In the genomic region with DNA sequence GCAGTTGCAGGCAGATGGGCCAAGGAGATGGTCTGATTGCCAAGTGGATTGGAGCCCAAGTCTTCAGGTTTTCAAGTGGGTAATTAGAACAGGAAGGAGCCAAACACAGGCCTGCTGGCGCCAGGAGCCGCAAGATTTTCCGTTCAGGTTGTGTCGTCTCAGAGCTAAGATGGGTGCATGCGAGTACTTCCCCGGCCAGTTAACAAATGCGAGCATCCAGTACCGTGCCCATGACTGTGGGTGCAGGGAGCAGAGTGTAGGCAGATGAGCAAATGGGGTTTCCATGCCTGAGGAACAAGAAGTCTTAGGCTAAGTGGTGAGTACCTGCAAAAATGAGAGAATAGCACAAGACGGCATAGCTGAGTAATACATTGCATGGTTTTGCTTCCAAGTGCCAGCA, we compare ENCODE assay signal across 20 cellular contexts.
DNase-seq lines count a peak whose midpoint lies in the region; ATAC-seq and TF ChIP-seq lines count a peak whose summit lies in the region.
"Had no signal": no experiment of that assay in that cellular context is flagged by ENCODE, and none has a peak within 500 bp of the region (broad histone marks: within the 10 kb centered on the region; RNA-seq: fewer than 3 reads in every experiment).

No MANE protein-coding gene starts in this region.

- H3K4me3 Mint-ChIP-seq in activated CD4-positive, alpha-beta T cell treated with anti-CD3 and anti-CD28 coated beads for 36 hours = no peak overlapping the region
- peak overlapping the region in 4 of 5 donors; percentile 7 to 61 (median 35) for H3K4me3 Mint-ChIP-seq in immature natural killer cell
- H3K4me3 Mint-ChIP-seq in stimulated activated memory B cell treated with anti-CD40 and anti-IgM and Interleukin-4, amounts not matched to agents 10 μg/mL and 1 μg/mL and 100 μg/mL, for 72 hours = no peak overlapping the region
- H3K4me3 Mint-ChIP-seq: activated CD4-positive, alpha-beta T cell treated with anti-CD3 and anti-CD28 coated beads, Interleukin-2, amount 10 ng/mL, durations not matched to agents 7 days and 5 days; central memory CD8-positive, alpha-beta T cell; IgD-negative memory B cell; stimulated activated naive CD8-positive, alpha-beta T cell treated with anti-CD3 and anti-CD28 coated beads, Interleukin-15, amount 100 ng/mL, for 72 hours had no signal

- H3K36me3 ChIP-seq in upper lobe of right lung = no peaks in the 10 kb centered on the region
- H3K36me3 ChIP-seq: ascending aorta, MG63 had no signal

- POLR2A ChIA-PET in activated CD4-positive, alpha-beta T cell treated with anti-CD3 and anti-CD28 coated beads for 36 hours (lab: Charles Lee) = no interaction called here

- peaks cover 19% of the 10 kb centered on the region for H3K4me1 ChIP-seq in upper lobe of right lung
- H3K4me1 ChIP-seq: ascending aorta had no signal

- DNase-seq in activated CD4-positive, alpha-beta T cell treated with anti-CD3 and anti-CD28 coated beads for 36 hours = no peak
- DNase-seq in activated CD4-positive, alpha-beta T cell treated with anti-CD3 and anti-CD28 coated beads for 48 hours = no peak
- peak; percentile 94 for DNase-seq in NCI-H2171 treated with DMSO at 0.1 percent for 48 hours (lab: John Stamatoyannopoulos, UW)
- DNase-seq in immature natural killer cell = no peak
- peak; percentile 66 for DNase-seq in upper lobe of right lung
- no peak for DNase-seq in mesenteric fat pad (ENCODE audit: low spot score)
- no peak for DNase-seq in posterior vena cava (ENCODE audit: low spot score)
- DNase-seq: activated CD4-positive, alpha-beta T cell treated with anti-CD3 and anti-CD28 coated beads, Interleukin-2, amount 10 ng/mL, durations not matched to agents 7 days and 5 days; activated CD8-positive, alpha-beta memory T cell treated with anti-CD3 and anti-CD28 coated beads, Interleukin-2, amount 50 U/mL, for 48 hours; DMS153; glutamatergic neuron; left ventricle myocardium superior; MG63; NCI-H1694; NCI-H510A; stimulated activated naive CD8-positive, alpha-beta T cell treated with anti-CD3 and anti-CD28 coated beads, Interleukin-15, amount 100 ng/mL, for 72 hours had no signal

- H3K27me3 Mint-ChIP-seq in activated CD4-positive, alpha-beta T cell treated with anti-CD3 and anti-CD28 coated beads for 36 hours = no peaks in the 10 kb centered on the region
- H3K27me3 Mint-ChIP-seq in immature natural killer cell (ENCODE audit: low read depth in 3 of 3) = peaks cover 0 to 2% (median 0%) of the 10 kb centered on the region in 3 donors
- no peaks in the 10 kb centered on the region for H3K27me3 Mint-ChIP-seq in stimulated activated memory B cell treated with anti-CD40 and anti-IgM and Interleukin-4, amounts not matched to agents 10 μg/mL and 1 μg/mL and 100 μg/mL, for 72 hours
- H3K27me3 Mint-ChIP-seq: activated CD4-positive, alpha-beta T cell treated with anti-CD3 and anti-CD28 coated beads, Interleukin-2, amount 10 ng/mL, durations not matched to agents 7 days and 5 days; central memory CD8-positive, alpha-beta T cell; IgD-negative memory B cell; stimulated activated naive CD8-positive, alpha-beta T cell treated with anti-CD3 and anti-CD28 coated beads, Interleukin-15, amount 100 ng/mL, for 72 hours had no signal

- H3K27ac ChIP-seq in upper lobe of right lung = no peak overlapping the region
- H3K27ac ChIP-seq: ascending aorta had no signal

- H3K9me3 ChIP-seq in upper lobe of right lung = no peaks in the 10 kb centered on the region
- H3K9me3 ChIP-seq: ascending aorta, MG63 had no signal

- intact Hi-C loops in activated CD4-positive, alpha-beta T cell treated with anti-CD3 and anti-CD28 coated beads for 36 hours (cut with DNase I, micrococcal nuclease) = no loop called here
- intact Hi-C loops in upper lobe of right lung (cut with DNase I) = no loop called here
- intact Hi-C loops in posterior vena cava (cut with DNase I) = no loop called here

- H3K4me1 Mint-ChIP-seq in activated CD4-positive, alpha-beta T cell treated with anti-CD3 and anti-CD28 coated beads for 36 hours = peaks cover 44% of the 10 kb centered on the region
- H3K4me1 Mint-ChIP-seq in immature natural killer cell = peaks cover 87 to 99% of the 10 kb centered on the region in 2 donors
- peaks cover 75% of the 10 kb centered on the region for H3K4me1 Mint-ChIP-seq in stimulated activated memory B cell treated with anti-CD40 and anti-IgM and Interleukin-4, amounts not matched to agents 10 μg/mL and 1 μg/mL and 100 μg/mL, for 72 hours

- no peak overlapping the region for H3K4me3 ChIP-seq in upper lobe of right lung
- H3K4me3 ChIP-seq: ascending aorta, MG63 had no signal

- CTCF ChIA-PET in activated CD4-positive, alpha-beta T cell treated with anti-CD3 and anti-CD28 coated beads for 36 hours (lab: Charles Lee) = interaction anchor here (0.7 to 1.0 kb wide), 3 partner anchors 96 to 632 kb away, joined by 3 read pairs; no protein-coding TSS in a partner anchor

- H3K36me3 Mint-ChIP-seq in activated CD4-positive, alpha-beta T cell treated with anti-CD3 and anti-CD28 coated beads for 36 hours (ENCODE audit: low read depth) = peaks cover 4% of the 10 kb centered on the region
- no peaks in the 10 kb centered on the region for H3K36me3 Mint-ChIP-seq in immature natural killer cell
- H3K36me3 Mint-ChIP-seq in stimulated activated memory B cell treated with anti-CD40 and anti-IgM and Interleukin-4, amounts not matched to agents 10 μg/mL and 1 μg/mL and 100 μg/mL, for 72 hours = peaks cover 47% of the 10 kb centered on the region

- H3K27ac Mint-ChIP-seq in activated CD4-positive, alpha-beta T cell treated with anti-CD3 and anti-CD28 coated beads for 36 hours = no peak overlapping the region
- H3K27ac Mint-ChIP-seq in immature natural killer cell = peak overlapping the region in 5 of 6 donors; percentile 12 to 68 (median 28)
- no peak overlapping the region for H3K27ac Mint-ChIP-seq in stimulated activated memory B cell treated with anti-CD40 and anti-IgM and Interleukin-4, amounts not matched to agents 10 μg/mL and 1 μg/mL and 100 μg/mL, for 72 hours
- H3K27ac Mint-ChIP-seq: activated CD4-positive, alpha-beta T cell treated with anti-CD3 and anti-CD28 coated beads, Interleukin-2, amount 10 ng/mL, durations not matched to agents 7 days and 5 days; stimulated activated naive CD8-positive, alpha-beta T cell treated with anti-CD3 and anti-CD28 coated beads, Interleukin-15, amount 100 ng/mL, for 72 hours had no signal

- no peaks in the 10 kb centered on the region for H3K9me3 Mint-ChIP-seq in activated CD4-positive, alpha-beta T cell treated with anti-CD3 and anti-CD28 coated beads for 36 hours (ENCODE audit: low read depth)
- no peaks in the 10 kb centered on the region for H3K9me3 Mint-ChIP-seq in immature natural killer cell
- no peaks in the 10 kb centered on the region for H3K9me3 Mint-ChIP-seq in stimulated activated memory B cell treated with anti-CD40 and anti-IgM and Interleukin-4, amounts not matched to agents 10 μg/mL and 1 μg/mL and 100 μg/mL, for 72 hours
- H3K9me3 Mint-ChIP-seq: central memory CD8-positive, alpha-beta T cell; IgD-negative memory B cell had no signal

- H3K27me3 ChIP-seq in upper lobe of right lung = no peaks in the 10 kb centered on the region
- H3K27me3 ChIP-seq: ascending aorta, MG63 had no signal

- ATAC-seq in activated CD4-positive, alpha-beta T cell treated with anti-CD3 and anti-CD28 coated beads for 36 hours = peak; percentile 53
- peak; percentile 58 for ATAC-seq in upper lobe of right lung
- no peak for ATAC-seq in stimulated activated memory B cell treated with anti-CD40 and anti-IgM and Interleukin-4, amounts not matched to agents 10 μg/mL and 1 μg/mL and 100 μg/mL, for 72 hours
- ATAC-seq: stimulated activated naive CD8-positive, alpha-beta T cell treated with anti-CD3 and anti-CD28 coated beads, Interleukin-15, amount 100 ng/mL, for 72 hours had no signal

- TF ChIP-seq CTCF in upper lobe of right lung (IDR thresholded peaks at IDR 0.05) = no peak

Comparison
In these comparisons a context has a peak if more than half of its experiments do, and no peak if none do; other contexts are left out.
1. DNase-seq: peak in NCI-H2171 treated with DMSO at 0.1 percent for 48 hours (single experiment) and upper lobe of right lung (single experiment); none in activated CD4-positive, alpha-beta T cell treated with anti-CD3 and anti-CD28 coated beads for 36 hours (single experiment), activated CD4-positive, alpha-beta T cell treated with anti-CD3 and anti-CD28 coated beads for 48 hours (single experiment), immature natural killer cell (0 of 3), mesenteric fat pad (single experiment) and posterior vena cava (single experiment).
2. H3K27ac Mint-ChIP-seq: peak in immature natural killer cell (5 of 6); none in activated CD4-positive, alpha-beta T cell treated with anti-CD3 and anti-CD28 coated beads for 36 hours (single experiment) and stimulated activated memory B cell treated with anti-CD40 and anti-IgM and Interleukin-4, amounts not matched to agents 10 μg/mL and 1 μg/mL and 100 μg/mL, for 72 hours (single experiment).
3. H3K4me3 Mint-ChIP-seq: peak in immature natural killer cell (4 of 5); none in activated CD4-positive, alpha-beta T cell treated with anti-CD3 and anti-CD28 coated beads for 36 hours (single experiment) and stimulated activated memory B cell treated with anti-CD40 and anti-IgM and Interleukin-4, amounts not matched to agents 10 μg/mL and 1 μg/mL and 100 μg/mL, for 72 hours (single experiment).